ENCODE assay signal across 21 cellular contexts in genomic region chr1:175297291-175297690, GRCh38.
"Had no signal": no experiment of that assay in that cellular context is flagged by ENCODE, and none has a peak within 500 bp of the region (broad histone marks: within the 10 kb centered on the region; RNA-seq: fewer than 3 reads in every experiment).

No MANE protein-coding gene starts in this region.

- H3K27me3 ChIP-seq: heart right ventricle, neutrophil, right lobe of liver, suprapubic skin, thyroid gland, uterus had no signal

- H3K36me3 ChIP-seq: heart right ventricle, neutrophil, right lobe of liver, suprapubic skin, thyroid gland, uterus had no signal

- H3K27me3 Mint-ChIP-seq: naive B cell, type B pancreatic cell had no signal

- H3K4me3 Mint-ChIP-seq: endodermal cell; naive B cell; stimulated activated effector memory CD8-positive, alpha-beta T cell treated with anti-CD3 and anti-CD28 coated beads, Interleukin-12 subunit alpha, Interleukin-12 subunit beta, amount 100 ng/mL, for 72 hours; type B pancreatic cell had no signal

- H3K9me3 Mint-ChIP-seq: stimulated activated effector memory CD8-positive, alpha-beta T cell treated with anti-CD3 and anti-CD28 coated beads, Interleukin-12 subunit alpha, Interleukin-12 subunit beta, amount 100 ng/mL, for 72 hours; type B pancreatic cell had no signal

- DNase-seq: dermis blood vessel endothelial cell; endodermal cell; erythroblast; foreskin melanocyte; heart right ventricle; hypothalamus; kidney glomerular epithelial cell; mesendoderm; naive B cell; psoas muscle; retina; right lobe of liver; stimulated activated CD4-positive, alpha-beta T cell treated with anti-CD3 and anti-CD28 coated beads, Interleukin-4, amount 100 ng/mL, for 1 hour; stimulated activated CD8-positive, alpha-beta memory T cell treated with anti-CD3 and anti-CD28 coated beads, Interleukin-4, amount 100 ng/mL, for 48 hours; stimulated activated naive CD8-positive, alpha-beta T cell treated with anti-CD3 and anti-CD28 coated beads, Interleukin-15, Interleukin-2, amounts not matched to agents 100 U/mL and 50 U/mL, for 24 hours; thyroid gland; uterus had no signal

- H3K27ac Mint-ChIP-seq: endodermal cell; naive B cell; stimulated activated effector memory CD8-positive, alpha-beta T cell treated with anti-CD3 and anti-CD28 coated beads, Interleukin-12 subunit alpha, Interleukin-12 subunit beta, amount 100 ng/mL, for 72 hours; type B pancreatic cell had no signal

- ATAC-seq: heart right ventricle; psoas muscle; right lobe of liver; stimulated activated effector memory CD8-positive, alpha-beta T cell treated with anti-CD3 and anti-CD28 coated beads, Interleukin-12 subunit alpha, Interleukin-12 subunit beta, amount 100 ng/mL, for 72 hours; stimulated activated naive CD8-positive, alpha-beta T cell treated with anti-CD3 and anti-CD28 coated beads, Interleukin-15, Interleukin-2, amounts not matched to agents 100 U/mL and 50 U/mL, for 24 hours had no signal

- H3K4me3 ChIP-seq: heart right ventricle, psoas muscle, right lobe of liver, suprapubic skin, thyroid gland, uterus had no signal

- H3K27ac ChIP-seq: heart right ventricle, neutrophil, psoas muscle, right lobe of liver, suprapubic skin, thyroid gland, uterus had no signal

- H3K4me1 ChIP-seq: heart right ventricle, psoas muscle, right lobe of liver, suprapubic skin, thyroid gland, uterus had no signal

- H3K9me3 ChIP-seq: neutrophil, psoas muscle, right lobe of liver, suprapubic skin, thyroid gland, uterus had no signal

- H3K4me1 Mint-ChIP-seq: endodermal cell; stimulated activated effector memory CD8-positive, alpha-beta T cell treated with anti-CD3 and anti-CD28 coated beads, Interleukin-12 subunit alpha, Interleukin-12 subunit beta, amount 100 ng/mL, for 72 hours had no signal

- H3K36me3 Mint-ChIP-seq: naive B cell; stimulated activated effector memory CD8-positive, alpha-beta T cell treated with anti-CD3 and anti-CD28 coated beads, Interleukin-12 subunit alpha, Interleukin-12 subunit beta, amount 100 ng/mL, for 72 hours; type B pancreatic cell had no signal
